Comparison of ENCODE assay signal across 9 cellular contexts in genomic region chr2:200703132-200703925, GRCh38.
A peak's percentile ranks its signal among the peaks of the same experiment; 100 is the strongest.
DNase-seq lines count a peak whose midpoint lies in the region; ATAC-seq and TF ChIP-seq lines count a peak whose summit lies in the region.
"Had no signal": no experiment of that assay in that cellular context is flagged by ENCODE, and none has a peak within 500 bp of the region (broad histone marks: within the 10 kb centered on the region; RNA-seq: fewer than 3 reads in every experiment).

No MANE protein-coding gene starts in this region.

- intact Hi-C loops in activated CD4-positive, alpha-beta T cell treated with anti-CD3 and anti-CD28 coated beads, Interleukin-2, amount 10 ng/mL, durations not matched to agents 24 days and 14 days (cut with micrococcal nuclease), result loop anchor here (1.0 to 5.0 kb wide), 6 partner anchors 10 to 725 kb away; partner anchors contain the start of gene SGO2
- intact Hi-C loops in prostate gland (cut with DNase I), result loop anchor here (2.0 kb wide), 1 partner anchor 125 kb away; no protein-coding TSS in a partner anchor

- H3K4me3 Mint-ChIP-seq in activated CD4-positive, alpha-beta T cell treated with anti-CD3 and anti-CD28 coated beads, Interleukin-2, amount 10 ng/mL, durations not matched to agents 24 days and 14 days, result peak overlapping the region; percentile 23
- H3K4me3 Mint-ChIP-seq: naive thymus-derived CD8-positive, alpha-beta T cell had no signal

- H3K9me3 ChIP-seq in prostate gland, result no peaks in the 10 kb centered on the region

- peaks cover 28% of the 10 kb centered on the region for H3K4me1 Mint-ChIP-seq in activated CD4-positive, alpha-beta T cell treated with anti-CD3 and anti-CD28 coated beads, Interleukin-2, amount 10 ng/mL, durations not matched to agents 24 days and 14 days

- TF ChIP-seq POLR2A in prostate gland (IDR thresholded peaks at IDR 0.05), result no peak

- ATAC-seq in HG03135 (IDR thresholded peaks at IDR 0.05; ENCODE audit: unreplicated experiment) (no peak), HG03159 (IDR thresholded peaks at IDR 0.05; ENCODE audit: unreplicated experiment) (no peak)
- ATAC-seq: naive thymus-derived CD8-positive, alpha-beta T cell had no signal

- peak overlapping the region; percentile 78 for H3K27ac Mint-ChIP-seq in activated CD4-positive, alpha-beta T cell treated with anti-CD3 and anti-CD28 coated beads, Interleukin-2, amount 10 ng/mL, durations not matched to agents 24 days and 14 days
- H3K27ac Mint-ChIP-seq: naive thymus-derived CD8-positive, alpha-beta T cell had no signal

- no peak overlapping the region for H3K27ac ChIP-seq in prostate gland

- H3K36me3 ChIP-seq in prostate gland, result no peaks in the 10 kb centered on the region

- H3K4me1 ChIP-seq in prostate gland (replicated peaks), result no peaks in the 10 kb centered on the region

- H3K27me3 ChIP-seq in prostate gland (replicated peaks; ENCODE audit: insufficient read depth), result no peaks in the 10 kb centered on the region

- 37% methylated on average over 6 of the region's 6 CpGs for WGBS in prostate gland

- no peaks in the 10 kb centered on the region for H3K36me3 Mint-ChIP-seq in activated CD4-positive, alpha-beta T cell treated with anti-CD3 and anti-CD28 coated beads, Interleukin-2, amount 10 ng/mL, durations not matched to agents 24 days and 14 days (ENCODE audit: low read depth)
- H3K36me3 Mint-ChIP-seq: naive thymus-derived CD8-positive, alpha-beta T cell had no signal

- no peaks in the 10 kb centered on the region for H3K9me3 Mint-ChIP-seq in activated CD4-positive, alpha-beta T cell treated with anti-CD3 and anti-CD28 coated beads, Interleukin-2, amount 10 ng/mL, durations not matched to agents 24 days and 14 days
- H3K9me3 Mint-ChIP-seq: naive thymus-derived CD8-positive, alpha-beta T cell had no signal

- TF ChIP-seq CTCF in AG10803 (conservative IDR thresholded peaks at IDR 0.05; ENCODE audit: low read length) (peak; percentile 74), GM10266 (IDR thresholded peaks at IDR 0.05; ENCODE audit: control insufficient read depth, insufficient read depth, low read depth, missing control alignments) (peak; percentile 53), prostate gland (IDR thresholded peaks at IDR 0.05) (peak; percentile 22 to 90 (median 70))

- DNase-seq in AG10803 (ENCODE audit: low read depth), result peak; percentile 79
- no peak for DNase-seq in GM10266 (ENCODE audit: extremely low spot score)
- peak; percentile 34 for DNase-seq in NCI-H2107 treated with DMSO at 0.1 percent for 48 hours (lab: John Stamatoyannopoulos, UW; ENCODE audit: unreplicated experiment)
- peak; percentile 80 for DNase-seq in activated CD4-positive, alpha-beta T cell treated with anti-CD3 and anti-CD28 coated beads, Interleukin-2, amount 10 ng/mL, durations not matched to agents 24 days and 14 days
- DNase-seq in fibroblast of the conjunctiva (ENCODE audit: low read depth), result peak; percentile 78
- DNase-seq in prostate gland (ENCODE audit: low spot score), result peak; percentile 64

- no peak overlapping the region for H3K4me3 ChIP-seq in AG10803 (ENCODE audit: low read length)
- H3K4me3 ChIP-seq in prostate gland, result no peak overlapping the region

- no peaks in the 10 kb centered on the region for H3K27me3 Mint-ChIP-seq in activated CD4-positive, alpha-beta T cell treated with anti-CD3 and anti-CD28 coated beads, Interleukin-2, amount 10 ng/mL, durations not matched to agents 24 days and 14 days
